ENCODE assay signal across 1 cellular context in the genomic region with DNA sequence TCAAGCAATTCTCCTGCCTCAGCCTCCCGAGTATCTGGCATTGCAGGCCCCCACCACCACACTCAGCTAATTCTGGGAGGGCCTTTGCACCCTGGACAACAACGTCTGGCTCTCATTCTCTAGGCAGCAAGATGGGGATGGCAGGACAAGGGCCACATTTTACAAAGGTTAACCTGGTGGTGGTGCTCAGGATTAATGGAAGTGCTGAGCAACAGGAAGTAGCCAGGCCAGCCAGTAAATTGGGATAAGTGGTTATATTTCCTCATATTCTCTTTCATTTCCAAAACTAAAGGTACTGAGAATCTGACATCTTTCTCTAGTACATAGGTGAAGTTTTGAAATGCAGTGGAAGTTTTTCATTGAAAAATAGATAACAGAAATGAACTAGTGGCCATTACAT.
TF ChIP-seq lines count a peak whose summit lies in the region.

No MANE protein-coding gene starts in this region.

TF ChIP-seq in IMR-90, 13 proteins besides CTCF, POLR2A, EP300 and RAD21:
- TF ChIP-seq, protein P1, sequence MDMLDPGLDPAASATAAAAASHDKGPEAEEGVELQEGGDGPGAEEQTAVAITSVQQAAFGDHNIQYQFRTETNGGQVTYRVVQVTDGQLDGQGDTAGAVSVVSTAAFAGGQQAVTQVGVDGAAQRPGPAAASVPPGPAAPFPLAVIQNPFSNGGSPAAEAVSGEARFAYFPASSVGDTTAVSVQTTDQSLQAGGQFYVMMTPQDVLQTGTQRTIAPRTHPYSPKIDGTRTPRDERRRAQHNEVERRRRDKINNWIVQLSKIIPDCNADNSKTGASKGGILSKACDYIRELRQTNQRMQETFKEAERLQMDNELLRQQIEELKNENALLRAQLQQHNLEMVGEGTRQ (IDR thresholded peaks at IDR 0.05; ENCODE audit: low read depth, low read length) = no peak
- TF ChIP-seq SMC3 (IDR thresholded peaks at IDR 0.05; ENCODE audit: low read depth, low read length) = no peak
- TF ChIP-seq BHLHE40 (IDR thresholded peaks at IDR 0.05; ENCODE audit: low read depth, low read length) = no peak
- TF ChIP-seq RFX5 (IDR thresholded peaks at IDR 0.05; ENCODE audit: low read depth, low read length) = no peak
- no peak for TF ChIP-seq MAFK (IDR thresholded peaks at IDR 0.05; ENCODE audit: low read depth, low read length)
- no peak for TF ChIP-seq MXI1 (IDR thresholded peaks at IDR 0.05; ENCODE audit: borderline replicate concordance, low read depth, low read length)
- no peak for TF ChIP-seq CEBPB (IDR thresholded peaks at IDR 0.05; ENCODE audit: low read depth, low read length)
TF ChIP-seq in IMR-90: peak in this region for 0.
